8 cellular contexts compared by ENCODE assay signal in the genomic region with DNA sequence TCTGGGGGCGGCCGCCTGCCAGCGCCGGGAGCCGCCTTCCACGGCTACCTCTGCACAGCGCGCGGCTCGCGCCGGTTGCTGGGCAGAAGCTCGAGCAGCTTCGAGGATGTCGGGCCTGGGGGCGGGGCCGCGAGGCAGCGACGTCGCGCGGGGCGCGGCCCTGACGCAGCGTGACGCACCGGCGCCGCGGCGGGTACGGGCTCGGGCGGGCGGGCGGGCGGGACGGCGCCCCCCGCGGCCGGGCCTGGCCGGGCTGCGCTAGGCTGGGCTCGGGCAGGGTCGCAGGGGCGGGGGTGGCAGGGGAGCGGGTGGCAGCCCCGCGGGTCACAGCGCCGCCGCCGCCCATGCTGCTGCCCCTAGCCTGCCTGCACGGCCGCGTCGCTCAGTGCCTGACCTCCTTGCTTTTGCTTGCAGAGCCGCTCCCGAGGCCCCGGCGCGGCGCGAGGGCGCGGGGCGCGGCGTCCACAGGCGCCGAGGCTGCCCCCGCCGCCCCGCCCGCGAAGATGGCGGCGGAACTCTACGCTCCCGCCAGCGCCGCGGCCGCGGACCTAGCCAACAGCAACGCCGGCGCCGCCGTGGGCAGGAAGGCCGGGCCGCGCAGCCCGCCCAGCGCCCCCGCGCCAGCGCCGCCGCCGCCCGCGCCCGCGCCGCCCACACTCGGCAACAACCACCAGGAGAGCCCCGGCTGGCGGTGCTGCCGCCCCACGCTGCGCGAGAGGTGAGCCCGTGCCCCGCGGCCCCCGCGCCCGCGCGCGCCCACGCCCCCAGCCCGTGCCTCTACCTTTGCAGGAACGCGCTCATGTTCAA. TPM values are rescaled to one million over a fixed set of nuclear protein-coding genes. Genes with fewer than 3 reads are reported as not detected.
A peak's percentile ranks its signal among the peaks of the same experiment; 100 is the strongest.
DNase-seq lines count a peak whose midpoint lies in the region; ATAC-seq and TF ChIP-seq lines count a peak whose summit lies in the region.

Gene BTBD6 (plus strand): TSS at position 166 of the 807 bp plus-strand sequence. CDS start 179 bp downstream, at position 345.

- H3K4me3 Mint-ChIP-seq in naive thymus-derived CD8-positive, alpha-beta T cell = peak within 1 kb of the TSS; percentile 73 to 87 (median 78)

- no peaks in the 10 kb centered on the region for H3K9me3 Mint-ChIP-seq in naive thymus-derived CD8-positive, alpha-beta T cell

- no peak for TF ChIP-seq CTCF in GM20000 (IDR thresholded peaks at IDR 0.05; ENCODE audit: extremely low read depth, missing control alignments)
- TF ChIP-seq CTCF in fibroblast of lung (conservative IDR thresholded peaks at IDR 0.05 in 1 of 2, IDR thresholded peaks at IDR 0.05 in 1 of 2; ENCODE audit: low read depth in 1 of 2, low read length in 2 of 2) = no peak

- peak; percentile 55 for DNase-seq in Caki2 (ENCODE audit: low read depth)
- DNase-seq in GM20000 (ENCODE audit: low spot score) = peak; percentile 99
- DNase-seq in HT-29 (ENCODE audit: low spot score) = peak; percentile 67
- DNase-seq in activated T-helper 1 cell treated with Interleukin-2 at 50 U/mL for 16 hours (ENCODE audit: low read depth) = peak; percentile 86
- DNase-seq in fibroblast of lung (ENCODE audit: low read depth in 2 of 2) = peak; percentile 78 to 84
- DNase-seq in naive thymus-derived CD8-positive, alpha-beta T cell = peak; percentile 82 to 92 (median 89)
- peak; percentile 77 to 88 (median 82) for DNase-seq in stimulated activated naive CD4-positive, alpha-beta T cell (lab: John Stamatoyannopoulos, UW)

- H3K9ac ChIP-seq in fibroblast of lung (ENCODE audit: insufficient read depth, low read length) = peak within 1 kb of the TSS; percentile 85

- H3K9me3 ChIP-seq in fibroblast of lung (ENCODE audit: control insufficient read depth, insufficient read depth, low read depth, low read length) = no peaks in the 10 kb centered on the region

- H3K4me1 ChIP-seq in fibroblast of lung (ENCODE audit: control insufficient read depth, extremely low read depth, insufficient read depth, low read length) = peaks cover 8% of the 10 kb centered on the region

- peaks cover 0 to 30% (median 1%) of the 10 kb centered on the region in 3 donors for H3K36me3 Mint-ChIP-seq in naive thymus-derived CD8-positive, alpha-beta T cell

- no peaks in the 10 kb centered on the region for H3K27me3 Mint-ChIP-seq in naive thymus-derived CD8-positive, alpha-beta T cell

- H2AFZ ChIP-seq in fibroblast of lung (ENCODE audit: low read length) = peak within 1 kb of the TSS; percentile 79

- in situ Hi-C loops in Caki2 (cut with HindIII; ENCODE audit: low pct_unique_long_range_greater_than_20kb, low sequenced_read_pairs) = no loop called here

- H3K27ac ChIP-seq in fibroblast of lung (ENCODE audit: insufficient read depth, low read length) = peak within 1 kb of the TSS; percentile 59

- H3K4me2 ChIP-seq in fibroblast of lung (ENCODE audit: extremely low read depth, insufficient read depth, low read length) = peak within 1 kb of the TSS; percentile 69

- H3K36me3 ChIP-seq in fibroblast of lung (ENCODE audit: control insufficient read depth, insufficient read depth, low read length) = peaks cover 19% of the 10 kb centered on the region

- H3K4me1 Mint-ChIP-seq in naive thymus-derived CD8-positive, alpha-beta T cell = peaks cover 12 to 44% (median 38%) of the 10 kb centered on the region in 4 donors

- H3K27ac Mint-ChIP-seq in naive thymus-derived CD8-positive, alpha-beta T cell = peak within 1 kb of the TSS; percentile 43 to 92 (median 82)

- H3K79me2 ChIP-seq in fibroblast of lung (ENCODE audit: control insufficient read depth, insufficient read depth, low read length) = peaks cover 16% of the 10 kb centered on the region

- H3K27me3 ChIP-seq in fibroblast of lung (ENCODE audit: control insufficient read depth, insufficient read depth, low read length) = no peaks in the 10 kb centered on the region

- POLR2A ChIA-PET in naive thymus-derived CD8-positive, alpha-beta T cell (lab: Charles Lee) = interaction anchor here (0.8 to 2.1 kb wide), 7 partner anchors 53 to 183 kb away, joined by 3 to 22 read pairs (median 3); partner anchors contain the start of genes BRF1, GPR132 and PACS2

- H3K4me3 ChIP-seq in fibroblast of lung (replicated peaks in 1 of 4; ENCODE audit: control extremely low read depth in 1 of 4, insufficient read depth in 1 of 4, low read depth in 3 of 4, low read length in 4 of 4) = peak within 1 kb of the TSS; percentile 42 to 67 (median 58)

- ATAC-seq in naive thymus-derived CD8-positive, alpha-beta T cell = peak; percentile 88 to 92

- H4K20me1 ChIP-seq in fibroblast of lung (ENCODE audit: control insufficient read depth, extremely low read depth, insufficient read depth, low read length) = no peaks in the 10 kb centered on the region

TF ChIP-seq in PFSK-1, 5 proteins besides CTCF, POLR2A, EP300 and RAD21:
- TF ChIP-seq POLR2AphosphoS5 (IDR thresholded peaks at IDR 0.05; ENCODE audit: low read depth, low read length) (0 out of 2 replicates have a peak, but pooled peaks have one; percentile 53), FOXP2 (optimal IDR thresholded peaks at IDR 0.05; ENCODE audit: borderline replicate concordance, extremely low read depth, extremely low read length, insufficient read depth) (peak; percentile 76), SIN3A (IDR thresholded peaks at IDR 0.05; ENCODE audit: borderline replicate concordance, insufficient read depth, low read length) (no peak)

RNA-seq across cellular contexts. Expression of gene BTBD6, which starts in this region (rescaled TPM):
- 11.5 and 19.6 TPM in 2 replicates for total RNA-seq in Caki2 (2014; rRNA removed; shearing (Covaris generic); ENCODE audit: low replicate concordance)
- total RNA-seq in HT-29 (2014; rRNA removed; shearing (Covaris generic)) = 65.8 and 72.3 TPM in 2 replicates
- polyA plus RNA-seq in PFSK-1 (2012; ENCODE audit: insufficient read length, low read depth) = 34.7 TPM
- total RNA-seq in fibroblast of lung = 39.5 and 49.9 TPM in 2 replicates
- 31.9 and 44.9 TPM in 2 replicates for polyA plus RNA-seq in fibroblast of lung
- polyA plus RNA-seq in fibroblast of lung (2012) = 36.5 and 52.3 TPM in 2 replicates
- 47.0 and 59.8 TPM in 2 replicates for polyA minus RNA-seq in fibroblast of lung (ENCODE audit: low replicate concordance)
- 10 to 100 TPM; 42.0 to 42.8 TPM for total RNA-seq in naive thymus-derived CD8-positive, alpha-beta T cell
- 10 to 100 TPM in 2 of 3 donors, 1 to 10 TPM in 1; 5.5 to 15.6 (median 14.9) TPM for polyA plus RNA-seq in naive thymus-derived CD8-positive, alpha-beta T cell

Comparison
In these comparisons a context has a peak if more than half of its experiments do, and no peak if none do; other contexts are left out.
1. Peak in every context shown above with its lines: DNase-seq, ATAC-seq, H3K4me3 ChIP-seq and H3K27ac ChIP-seq.